ENCODE assay signal across 10 cellular contexts in genomic region chr22:36439481-36440271, GRCh38. TPM values are rescaled to one million over a fixed set of nuclear protein-coding genes. Genes with fewer than 3 reads are reported as not detected.
DNase-seq lines count a peak whose midpoint lies in the region; ATAC-seq, FAIRE-seq and TF ChIP-seq lines count a peak whose summit lies in the region.
"Had no signal": no experiment of that assay in that cellular context is flagged by ENCODE, and none has a peak within 500 bp of the region (broad histone marks: within the 10 kb centered on the region; RNA-seq: fewer than 3 reads in every experiment).

No MANE protein-coding gene starts in this region.

- H3K4me1 ChIP-seq in keratinocyte (ENCODE audit: control insufficient read depth, extremely low read depth, insufficient read depth, low read length) (peaks cover 41% of the 10 kb centered on the region), transverse colon (peaks cover 12 to 74% (median 41%) of the 10 kb centered on the region in 4 donors)

- H3K36me3 Mint-ChIP-seq in activated naive CD4-positive, alpha-beta T cell treated with anti-CD3 and anti-CD28 coated beads for 36 hours (ENCODE audit: low read depth): no peaks in the 10 kb centered on the region
- H3K36me3 Mint-ChIP-seq in activated T-helper 2 cell treated with anti-CD3 and anti-CD28 coated beads, Interferon-gamma antibody, Interleukin-2, Interleukin-4, amounts not matched to agents 10 μg/mL and 5 μg/mL and 100 μg/mL, durations not matched to agents 14 hours and 24 hours and 36 hours (ENCODE audit: low read depth): no peaks in the 10 kb centered on the region

- H3K4me3 ChIP-seq in keratinocyte (ENCODE audit: control insufficient read depth in 2 of 3, extremely low read depth in 1 of 3, insufficient read depth in 2 of 3, low read depth in 1 of 3, low read length in 3 of 3) (no peak overlapping the region), transverse colon (no peak overlapping the region)

- DNase-seq in activated naive CD4-positive, alpha-beta T cell treated with anti-CD3 and anti-CD28 coated beads for 36 hours: peak; percentile 53
- DNase-seq in activated naive CD4-positive, alpha-beta T cell (lab: John Stamatoyannopoulos, UW): no peak
- DNase-seq in activated T-helper 2 cell treated with anti-CD3 and anti-CD28 coated beads, Interferon-gamma antibody, Interleukin-2, Interleukin-4, amounts not matched to agents 10 μg/mL and 5 μg/mL and 100 μg/mL, durations not matched to agents 14 hours and 24 hours and 36 hours (ENCODE audit: low spot score): no peak
- DNase-seq in keratinocyte (ENCODE audit: low read depth, low spot score) (no peak), transverse colon (peak; percentile 65), NCI-H345 (lab: John Stamatoyannopoulos, UW) (no peak), SIG-M5 (lab: John Stamatoyannopoulos, UW) (no peak)
- DNase-seq: hypothalamus; NK-92 treated with Interleukin-12 subunit alpha and Interleukin-12 subunit beta, amount 100 ng/mL, for 24 hours had no signal

- no peak overlapping the region for H3K4me3 Mint-ChIP-seq in activated naive CD4-positive, alpha-beta T cell treated with anti-CD3 and anti-CD28 coated beads for 36 hours
- no peak overlapping the region for H3K4me3 Mint-ChIP-seq in activated T-helper 2 cell treated with anti-CD3 and anti-CD28 coated beads, Interferon-gamma antibody, Interleukin-2, Interleukin-4, amounts not matched to agents 10 μg/mL and 5 μg/mL and 100 μg/mL, durations not matched to agents 14 hours and 24 hours and 36 hours (ENCODE audit: low read depth)

- H3K9ac ChIP-seq in keratinocyte (ENCODE audit: control insufficient read depth, extremely low read depth, insufficient read depth, low read length): no peak overlapping the region

- H3K9me1 ChIP-seq in keratinocyte (ENCODE audit: control insufficient read depth, extremely low read depth, insufficient read depth, low read length): no peaks in the 10 kb centered on the region

- H3K27ac ChIP-seq in keratinocyte (ENCODE audit: control insufficient read depth, insufficient read depth, low read length) (peak overlapping the region; percentile 45), transverse colon (peak overlapping the region; percentile 49 to 72 (median 54))

- peaks cover 45% of the 10 kb centered on the region for H3K4me1 Mint-ChIP-seq in activated naive CD4-positive, alpha-beta T cell treated with anti-CD3 and anti-CD28 coated beads for 36 hours (ENCODE audit: low read depth)
- H3K4me1 Mint-ChIP-seq in activated T-helper 2 cell treated with anti-CD3 and anti-CD28 coated beads, Interferon-gamma antibody, Interleukin-2, Interleukin-4, amounts not matched to agents 10 μg/mL and 5 μg/mL and 100 μg/mL, durations not matched to agents 14 hours and 24 hours and 36 hours (ENCODE audit: low read depth): peaks cover 33% of the 10 kb centered on the region

- H3K27me3 ChIP-seq in keratinocyte (ENCODE audit: control insufficient read depth, extremely low read depth, insufficient read depth, low read length) (no peaks in the 10 kb centered on the region), transverse colon (no peaks in the 10 kb centered on the region)

- CTCF ChIA-PET in activated naive CD4-positive, alpha-beta T cell treated with anti-CD3 and anti-CD28 coated beads for 36 hours (lab: Charles Lee): no interaction called here

- no peak for TF ChIP-seq CTCF in keratinocyte (optimal IDR thresholded peaks at IDR 0.05 in 1 of 3, IDR thresholded peaks at IDR 0.05 in 1 of 3, conservative IDR thresholded peaks at IDR 0.05 in 1 of 3; ENCODE audit: extremely low read depth in 1 of 3, insufficient read depth in 2 of 3, low read length in 3 of 3)
- no peak for TF ChIP-seq CTCF in transverse colon (IDR thresholded peaks at IDR 0.05)

- ATAC-seq in GM18502 (IDR thresholded peaks at IDR 0.05; ENCODE audit: poor library complexity, unreplicated experiment): no peak

- no peaks in the 10 kb centered on the region for H4K20me1 ChIP-seq in keratinocyte (ENCODE audit: control insufficient read depth, extremely low read depth, insufficient read depth, low read length)

- H3K9me3 Mint-ChIP-seq in activated naive CD4-positive, alpha-beta T cell treated with anti-CD3 and anti-CD28 coated beads for 36 hours: no peaks in the 10 kb centered on the region
- no peaks in the 10 kb centered on the region for H3K9me3 Mint-ChIP-seq in activated T-helper 2 cell treated with anti-CD3 and anti-CD28 coated beads, Interferon-gamma antibody, Interleukin-2, Interleukin-4, amounts not matched to agents 10 μg/mL and 5 μg/mL and 100 μg/mL, durations not matched to agents 14 hours and 24 hours and 36 hours

- intact Hi-C loops in activated naive CD4-positive, alpha-beta T cell treated with anti-CD3 and anti-CD28 coated beads for 36 hours (cut with micrococcal nuclease): no loop called here
- intact Hi-C loops in activated T-helper 2 cell treated with anti-CD3 and anti-CD28 coated beads, Interferon-gamma antibody, Interleukin-2, Interleukin-4, amounts not matched to agents 10 μg/mL and 5 μg/mL and 100 μg/mL, durations not matched to agents 14 hours and 24 hours and 36 hours (cut with micrococcal nuclease): loop anchor here (1.0 kb wide), 1 partner anchor 12 kb away; no protein-coding TSS in a partner anchor
- intact Hi-C loops in transverse colon (cut with DNase I; ENCODE audit: low total_unique reads): loop anchor here (5.0 kb wide), 1 partner anchor 237 kb away; the partner anchor contains the start of gene APOL4

- TF ChIP-seq POLR2A in transverse colon (IDR thresholded peaks at IDR 0.05): no peak

- no peak for TF ChIP-seq EP300 in transverse colon (IDR thresholded peaks at IDR 0.05; ENCODE audit: low read depth)

- peak overlapping the region; percentile 23 for H3K27ac Mint-ChIP-seq in activated naive CD4-positive, alpha-beta T cell treated with anti-CD3 and anti-CD28 coated beads for 36 hours
- H3K27ac Mint-ChIP-seq in activated T-helper 2 cell treated with anti-CD3 and anti-CD28 coated beads, Interferon-gamma antibody, Interleukin-2, Interleukin-4, amounts not matched to agents 10 μg/mL and 5 μg/mL and 100 μg/mL, durations not matched to agents 14 hours and 24 hours and 36 hours: peak overlapping the region; percentile 4

- H2AFZ ChIP-seq in keratinocyte (ENCODE audit: control insufficient read depth, low read length): no peak overlapping the region

- H3K27me3 Mint-ChIP-seq in activated naive CD4-positive, alpha-beta T cell treated with anti-CD3 and anti-CD28 coated beads for 36 hours (ENCODE audit: low read depth): no peaks in the 10 kb centered on the region
- no peaks in the 10 kb centered on the region for H3K27me3 Mint-ChIP-seq in activated T-helper 2 cell treated with anti-CD3 and anti-CD28 coated beads, Interferon-gamma antibody, Interleukin-2, Interleukin-4, amounts not matched to agents 10 μg/mL and 5 μg/mL and 100 μg/mL, durations not matched to agents 14 hours and 24 hours and 36 hours (ENCODE audit: low read depth)

- H3K36me3 ChIP-seq in keratinocyte (ENCODE audit: control insufficient read depth in 2 of 2, extremely low read depth in 1 of 2, insufficient read depth in 2 of 2, low read length in 2 of 2): no peaks in the 10 kb centered on the region
- H3K36me3 ChIP-seq in transverse colon: no peaks in the 10 kb centered on the region

- peak; percentile 88 for FAIRE-seq in keratinocyte (lab: Jason Lieb, UNC)

- no peaks in the 10 kb centered on the region for H3K79me2 ChIP-seq in keratinocyte (ENCODE audit: control insufficient read depth, insufficient read depth, low read length)

- dilution Hi-C loops in keratinocyte (cut with MboI; ENCODE audit: extremely low pct_ligation_motif_present, low sequenced_read_pairs): no loop called here

- no peaks in the 10 kb centered on the region for H3K9me3 ChIP-seq in keratinocyte (ENCODE audit: control insufficient read depth, low read depth, low read length)
- H3K9me3 ChIP-seq in transverse colon: no peaks in the 10 kb centered on the region

- in situ Hi-C loops in transverse colon (cut with MboI; ENCODE audit: low pct_ligation_motif_present in 1 of 4, low pct_unique_long_range_greater_than_20kb in 1 of 4, low sequenced_read_pairs in 3 of 4): no loop called here

- WGBS in transverse colon (ENCODE audit: low coverage in 1 of 2), 2 donors: 76 to 79% methylated on average over 6 of the region's 6 CpGs

- peak overlapping the region; percentile 35 for H3K4me2 ChIP-seq in keratinocyte (ENCODE audit: control insufficient read depth, extremely low read depth, insufficient read depth, low read depth, low read length)

RNA-seq across cellular contexts. Expression of gene TXN2, which starts 41.8 kb away (rescaled TPM):
- total RNA-seq in activated naive CD4-positive, alpha-beta T cell treated with anti-CD3 and anti-CD28 coated beads for 36 hours: 100 to 1,000 TPM; 108 to 113 TPM
- total RNA-seq in activated T-helper 2 cell treated with anti-CD3 and anti-CD28 coated beads, Interferon-gamma antibody, Interleukin-2, Interleukin-4, amounts not matched to agents 10 μg/mL and 5 μg/mL and 100 μg/mL, durations not matched to agents 14 hours and 24 hours and 36 hours: 94.0 and 95.1 TPM in 2 replicates
- polyA plus RNA-seq in keratinocyte: 92.5 to 99.2 TPM (median 95.9 TPM) in 3 replicates
- 28.6 TPM for polyA plus RNA-seq in keratinocyte (2011; ENCODE audit: low read depth)
- 93.8 and 123 TPM in 2 replicates for polyA plus RNA-seq in keratinocyte (2011; cell fraction: cytosol; rRNA removed)
- polyA plus RNA-seq in keratinocyte (2011; cell fraction: nucleus; rRNA removed): 58.4 and 68.3 TPM in 2 replicates
- polyA plus RNA-seq in keratinocyte (2012; ENCODE audit: low replicate concordance): 40.9 and 62.6 TPM in 2 replicates
- polyA minus RNA-seq in keratinocyte: 62.9 to 78.3 TPM (median 72.1 TPM) in 3 replicates
- 57.2 TPM for polyA minus RNA-seq in keratinocyte (2011; cell fraction: cytosol; rRNA and poly(A)+ RNA removed)
- 16.5 and 17.5 TPM in 2 replicates for polyA minus RNA-seq in keratinocyte (2011; cell fraction: nucleus; rRNA and poly(A)+ RNA removed)
- total RNA-seq in transverse colon: 100 to 1,000 TPM in 1 of 4 donors, 10 to 100 TPM in 3; 68.5 to 317 (median 93.3) TPM

RNA-seq across cellular contexts. Expression of gene MYH9, which starts 51.9 kb away (rescaled TPM):
- 100 to 1,000 TPM; 574 to 625 TPM for total RNA-seq in activated naive CD4-positive, alpha-beta T cell treated with anti-CD3 and anti-CD28 coated beads for 36 hours
- 619 and 645 TPM in 2 replicates for total RNA-seq in activated T-helper 2 cell treated with anti-CD3 and anti-CD28 coated beads, Interferon-gamma antibody, Interleukin-2, Interleukin-4, amounts not matched to agents 10 μg/mL and 5 μg/mL and 100 μg/mL, durations not matched to agents 14 hours and 24 hours and 36 hours
- polyA plus RNA-seq in keratinocyte: 277 to 489 TPM (median 351 TPM) in 3 replicates
- 526 TPM for polyA plus RNA-seq in keratinocyte (2011; ENCODE audit: low read depth)
- 357 and 388 TPM in 2 replicates for polyA plus RNA-seq in keratinocyte (2011; cell fraction: cytosol; rRNA removed)
- polyA plus RNA-seq in keratinocyte (2011; cell fraction: nucleus; rRNA removed): 864 and 995 TPM in 2 replicates
- 168 and 903 TPM in 2 replicates for polyA plus RNA-seq in keratinocyte (2012; ENCODE audit: low replicate concordance)
- polyA minus RNA-seq in keratinocyte: 752 to 1,882 TPM (median 1,066 TPM) in 3 replicates
- polyA minus RNA-seq in keratinocyte (2011; cell fraction: cytosol; rRNA and poly(A)+ RNA removed): 461 TPM
- polyA minus RNA-seq in keratinocyte (2011; cell fraction: nucleus; rRNA and poly(A)+ RNA removed): 623 and 1,627 TPM in 2 replicates
- total RNA-seq in transverse colon: 100 to 1,000 TPM; 385 to 511 (median 460) TPM

Comparison
In these comparisons a context has a peak if more than half of its experiments do, and no peak if none do; other contexts are left out.
1. DNase-seq: peak in activated naive CD4-positive, alpha-beta T cell treated with anti-CD3 and anti-CD28 coated beads for 36 hours (single experiment) and transverse colon (single experiment); none in activated naive CD4-positive, alpha-beta T cell (0 of 4), activated T-helper 2 cell treated with anti-CD3 and anti-CD28 coated beads, Interferon-gamma antibody, Interleukin-2, Interleukin-4, amounts not matched to agents 10 μg/mL and 5 μg/mL and 100 μg/mL, durations not matched to agents 14 hours and 24 hours and 36 hours (single experiment), keratinocyte (single experiment), NCI-H345 (single experiment) and SIG-M5 (single experiment).